ENCODE assay signal across 8 cellular contexts in the genomic region with DNA sequence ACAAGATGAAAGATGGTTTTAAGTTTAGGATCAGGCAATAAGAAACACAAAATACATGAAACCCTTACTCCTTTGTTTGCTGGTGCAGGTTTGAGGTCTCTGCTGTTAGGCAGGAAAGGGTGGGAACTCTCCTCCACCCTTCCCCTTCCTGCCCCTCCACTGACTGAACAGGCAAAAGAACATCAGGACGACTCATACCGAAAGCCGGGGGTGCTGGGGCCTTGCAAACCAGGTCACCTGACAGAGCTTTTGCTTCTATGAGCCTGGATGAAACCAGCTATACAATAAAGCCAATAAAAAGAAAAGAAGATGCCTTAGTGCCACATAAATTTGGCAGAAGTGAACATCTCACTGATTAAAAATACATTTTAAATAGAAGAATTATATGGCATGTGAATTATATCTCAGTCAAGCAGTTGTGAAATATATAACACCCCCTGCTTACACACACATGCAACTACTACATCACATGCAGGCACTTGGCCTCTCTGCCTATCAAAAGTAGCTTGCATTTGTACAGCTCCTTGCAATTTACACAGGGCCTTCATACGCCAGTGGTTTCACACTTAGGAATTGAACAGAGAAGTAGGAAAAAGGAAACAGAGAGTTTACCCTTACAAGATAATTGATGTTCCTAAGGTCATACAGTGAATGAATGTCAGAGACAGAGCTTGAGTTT.
A peak's percentile ranks its signal among the peaks of the same experiment; 100 is the strongest.
DNase-seq lines count a peak whose midpoint lies in the region; ATAC-seq and TF ChIP-seq lines count a peak whose summit lies in the region.

No MANE protein-coding gene starts in this region.

- POLR2A ChIA-PET in IMR-90 (lab: Charles Lee; ENCODE audit: unreplicated experiment): no interaction called here

- TF ChIP-seq RAD21 in IMR-90 (IDR thresholded peaks at IDR 0.05; ENCODE audit: low read length): no peak

- H2BK5ac ChIP-seq in IMR-90 (ENCODE audit: low read depth, low read length, poor library complexity, severe bottlenecking): no peak overlapping the region

- H4K91ac ChIP-seq in IMR-90 (ENCODE audit: insufficient read depth, low read depth, low read length): no peak overlapping the region

- peak overlapping the region; percentile 61 to 87 (median 74) for H3K4me3 Mint-ChIP-seq in CD4-positive, CD25-positive, alpha-beta regulatory T cell
- no peak overlapping the region for H3K4me3 Mint-ChIP-seq in glutamatergic neuron (ENCODE audit: unreplicated experiment)

- no peak overlapping the region for H2AFZ ChIP-seq in IMR-90 (replicated peaks; ENCODE audit: low read length, poor library complexity)

- H3K9me3 ChIP-seq in CD4-positive, CD25-positive, alpha-beta regulatory T cell (ENCODE audit: control insufficient read depth in 2 of 2, low read length in 2 of 2): no peaks in the 10 kb centered on the region
- no peaks in the 10 kb centered on the region for H3K9me3 ChIP-seq in IMR-90 (ENCODE audit: control insufficient read depth, insufficient read depth, low read length)
- no peaks in the 10 kb centered on the region for H3K9me3 ChIP-seq in right lobe of liver
- H3K9me3 ChIP-seq in ascending aorta: no peaks in the 10 kb centered on the region

- H2AK9ac ChIP-seq in IMR-90 (replicated peaks; ENCODE audit: low read depth, low read length, poor library complexity): no peak overlapping the region

- no peak overlapping the region for H3K14ac ChIP-seq in IMR-90 (replicated peaks; ENCODE audit: low read depth, low read length)

- no peak overlapping the region for H4K8ac ChIP-seq in IMR-90 (ENCODE audit: low read depth in 2 of 2, low read length in 2 of 2)

- H3K4me2 ChIP-seq in IMR-90 (ENCODE audit: low read depth, low read length): no peak overlapping the region

- no peak overlapping the region for H2BK15ac ChIP-seq in IMR-90 (ENCODE audit: low read depth, low read length)

- no peak overlapping the region for H2AK5ac ChIP-seq in IMR-90 (ENCODE audit: low read depth, low read length)

- in situ Hi-C loops in IMR-90 (cut with MboI; ENCODE audit: low sequenced_read_pairs): no loop called here

- H3K18ac ChIP-seq in IMR-90 (ENCODE audit: low read depth, low read length): no peak overlapping the region; the same call in 1 of the 2 replicates

- H3K9ac ChIP-seq in IMR-90 (ENCODE audit: low read depth, low read length): no peak overlapping the region

- H2BK20ac ChIP-seq in IMR-90 (ENCODE audit: low read depth, low read length): 0 out of 2 replicates have a peak overlapping the region, but pooled peaks have one; percentile 68

- H3K27me3 ChIP-seq in CD4-positive, CD25-positive, alpha-beta regulatory T cell (ENCODE audit: control insufficient read depth, insufficient read depth, low read length): no peaks in the 10 kb centered on the region
- H3K27me3 ChIP-seq in IMR-90 (ENCODE audit: control insufficient read depth, insufficient read depth, low read length) (no peaks in the 10 kb centered on the region), right lobe of liver (no peaks in the 10 kb centered on the region), ascending aorta (no peaks in the 10 kb centered on the region)

- intact Hi-C loops in IMR-90 (cut with micrococcal nuclease): no loop called here
- intact Hi-C loops in right lobe of liver (cut with DNase I): no loop called here
- intact Hi-C loops in ascending aorta (cut with DNase I): no loop called here

- H3K4me1 Mint-ChIP-seq in CD4-positive, CD25-positive, alpha-beta regulatory T cell: peaks cover 52 to 98% (median 91%) of the 10 kb centered on the region in 4 donors
- H3K4me1 Mint-ChIP-seq in glutamatergic neuron (ENCODE audit: low read depth, unreplicated experiment): no peaks in the 10 kb centered on the region

- H3K36me3 ChIP-seq in CD4-positive, CD25-positive, alpha-beta regulatory T cell (ENCODE audit: control insufficient read depth, insufficient read depth, low read length): no peaks in the 10 kb centered on the region
- H3K36me3 ChIP-seq in IMR-90 (ENCODE audit: control insufficient read depth, insufficient read depth, low read length): no peaks in the 10 kb centered on the region
- H3K36me3 ChIP-seq in right lobe of liver: no peaks in the 10 kb centered on the region
- no peaks in the 10 kb centered on the region for H3K36me3 ChIP-seq in ascending aorta

- TF ChIP-seq CTCF in IMR-90 (conservative IDR thresholded peaks at IDR 0.05; ENCODE audit: low read depth, low read length) (no peak), right lobe of liver (IDR thresholded peaks at IDR 0.05) (no peak), glutamatergic neuron (IDR thresholded peaks at IDR 0.05; ENCODE audit: partially characterized antibody, unreplicated experiment) (no peak), ascending aorta (IDR thresholded peaks at IDR 0.05) (no peak)

- CTCF ChIA-PET in IMR-90 (lab: Yijun Ruan, JAX): no interaction called here

- no peak overlapping the region for H3K23ac ChIP-seq in IMR-90 (ENCODE audit: low read depth, low read length)

- TF ChIP-seq POLR2A in IMR-90 (IDR thresholded peaks at IDR 0.05; ENCODE audit: low read depth, low read length): no peak
- TF ChIP-seq POLR2A in right lobe of liver (IDR thresholded peaks at IDR 0.05): no peak

- peak overlapping the region; percentile 80 for H3K27ac ChIP-seq in CD4-positive, CD25-positive, alpha-beta regulatory T cell (ENCODE audit: insufficient read depth, low read length, poor library complexity, severe bottlenecking)
- no peak overlapping the region for H3K27ac ChIP-seq in IMR-90 (ENCODE audit: insufficient read depth, low read length)
- no peak overlapping the region for H3K27ac ChIP-seq in right lobe of liver
- H3K27ac ChIP-seq in ascending aorta: no peak overlapping the region

- H3K56ac ChIP-seq in IMR-90 (ENCODE audit: extremely low read depth, insufficient read depth, low read length): no peak overlapping the region

- peak overlapping the region; percentile 90 to 98 (median 93) for H3K27ac Mint-ChIP-seq in CD4-positive, CD25-positive, alpha-beta regulatory T cell
- H3K27ac Mint-ChIP-seq in glutamatergic neuron (ENCODE audit: unreplicated experiment): no peak overlapping the region

- H4K20me1 ChIP-seq in IMR-90 (ENCODE audit: insufficient read depth, low read length): no peaks in the 10 kb centered on the region

- peaks cover 99% of the 10 kb centered on the region for H3K4me1 ChIP-seq in CD4-positive, CD25-positive, alpha-beta regulatory T cell (ENCODE audit: control insufficient read depth, insufficient read depth, low read length, poor library complexity, severe bottlenecking)
- H3K4me1 ChIP-seq in IMR-90 (ENCODE audit: control insufficient read depth, insufficient read depth, low read length): peaks cover 6% of the 10 kb centered on the region; the same call in 1 of the 2 replicates
- H3K4me1 ChIP-seq in right lobe of liver: no peaks in the 10 kb centered on the region
- H3K4me1 ChIP-seq in ascending aorta: no peaks in the 10 kb centered on the region

- no CpG with 5 or more reads among the region's 4 CpGs for WGBS in IMR-90 (ENCODE audit: extremely low coverage in 2 of 2, insufficient read length in 1 of 2), 2 experiments
- 26% methylated on average over 4 of the region's 4 CpGs for whole genome bisulfite sequencing in right lobe of liver (ENCODE audit: insufficient coverage, low coverage, low lambda C conversion rate, missing lambda C conversion rate)

- H3K9me1 ChIP-seq in IMR-90 (ENCODE audit: insufficient read depth, low read length): no peaks in the 10 kb centered on the region

- H2BK120ac ChIP-seq in IMR-90 (ENCODE audit: low read depth, low read length): no peak overlapping the region

- dilution Hi-C loops in IMR-90 (cut with HindIII; ENCODE audit: low sequenced_read_pairs, unreplicated experiment): no loop called here

- no peaks in the 10 kb centered on the region for H3K79me1 ChIP-seq in IMR-90 (ENCODE audit: low read depth in 1 of 2, low read length in 2 of 2)

- peaks cover 0 to 5% (median 2%) of the 10 kb centered on the region in 7 donors for H3K9me3 Mint-ChIP-seq in CD4-positive, CD25-positive, alpha-beta regulatory T cell
- H3K9me3 Mint-ChIP-seq in glutamatergic neuron (ENCODE audit: unreplicated experiment): no peaks in the 10 kb centered on the region

- ATAC-seq in CD4-positive, CD25-positive, alpha-beta regulatory T cell (ENCODE audit: low read depth in 2 of 2): peak; percentile 91 to 92
- ATAC-seq in GM21423 (IDR thresholded peaks at IDR 0.05; ENCODE audit: unreplicated experiment): peak; percentile 97
- no peak for ATAC-seq in IMR-90 (ENCODE audit: low read depth)
- peak; percentile 61 to 70 (median 64) for ATAC-seq in right lobe of liver

- H4K5ac ChIP-seq in IMR-90 (ENCODE audit: low read depth, low read length): no peak overlapping the region

- peaks cover 8% of the 10 kb centered on the region for H3K36me3 Mint-ChIP-seq in CD4-positive, CD25-positive, alpha-beta regulatory T cell
- H3K36me3 Mint-ChIP-seq in glutamatergic neuron (ENCODE audit: unreplicated experiment): no peaks in the 10 kb centered on the region

- no peak overlapping the region; the same call in 1 of the 2 replicates for H3K4ac ChIP-seq in IMR-90 (ENCODE audit: low read depth, low read length)

- no TSS peak for BruUV-seq in IMR-90 (replicated peaks; lab: Mats Ljungman, UMichigan)

- DNase-seq in CD4-positive, CD25-positive, alpha-beta regulatory T cell: peak; percentile 33 to 98 (median 73)
- DNase-seq in IMR-90 (peak; percentile 32), activated T-cell treated with anti-CD3 and anti-CD28 coated beads for 1 hour (ENCODE audit: low read depth) (peak; percentile 43), right lobe of liver (no peak), glutamatergic neuron (no peak), RKO (ENCODE audit: low spot score) (no peak), ascending aorta (ENCODE audit: low spot score in 2 of 2) (no peak)

- H3K4me3 ChIP-seq in CD4-positive, CD25-positive, alpha-beta regulatory T cell (ENCODE audit: low read depth, low read length): peak overlapping the region; percentile 69
- H3K4me3 ChIP-seq in IMR-90 (ENCODE audit: insufficient read depth, low read depth, low read length) (no peak overlapping the region), right lobe of liver (no peak overlapping the region), ascending aorta (no peak overlapping the region)

- peaks cover 5% of the 10 kb centered on the region for H3K27me3 Mint-ChIP-seq in CD4-positive, CD25-positive, alpha-beta regulatory T cell
- no peaks in the 10 kb centered on the region for H3K27me3 Mint-ChIP-seq in glutamatergic neuron (ENCODE audit: unreplicated experiment)

TF ChIP-seq in IMR-90, 13 proteins besides CTCF, POLR2A, EP300 and RAD21 (continues in another document):
- TF ChIP-seq, protein P1, sequence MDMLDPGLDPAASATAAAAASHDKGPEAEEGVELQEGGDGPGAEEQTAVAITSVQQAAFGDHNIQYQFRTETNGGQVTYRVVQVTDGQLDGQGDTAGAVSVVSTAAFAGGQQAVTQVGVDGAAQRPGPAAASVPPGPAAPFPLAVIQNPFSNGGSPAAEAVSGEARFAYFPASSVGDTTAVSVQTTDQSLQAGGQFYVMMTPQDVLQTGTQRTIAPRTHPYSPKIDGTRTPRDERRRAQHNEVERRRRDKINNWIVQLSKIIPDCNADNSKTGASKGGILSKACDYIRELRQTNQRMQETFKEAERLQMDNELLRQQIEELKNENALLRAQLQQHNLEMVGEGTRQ (IDR thresholded peaks at IDR 0.05; ENCODE audit: low read depth, low read length): 0 out of 2 replicates have a peak, but pooled peaks have one; percentile 20

Comparison
In these comparisons a context has a peak if more than half of its experiments do, and no peak if none do; other contexts are left out.
1. DNase-seq: peak in CD4-positive, CD25-positive, alpha-beta regulatory T cell (3 of 3), IMR-90 (single experiment) and activated T-cell treated with anti-CD3 and anti-CD28 coated beads for 1 hour (single experiment); none in right lobe of liver (0 of 3), glutamatergic neuron (single experiment), RKO (single experiment) and ascending aorta (0 of 2).